ENCODE assay signal across 8 cellular contexts in the genomic region with DNA sequence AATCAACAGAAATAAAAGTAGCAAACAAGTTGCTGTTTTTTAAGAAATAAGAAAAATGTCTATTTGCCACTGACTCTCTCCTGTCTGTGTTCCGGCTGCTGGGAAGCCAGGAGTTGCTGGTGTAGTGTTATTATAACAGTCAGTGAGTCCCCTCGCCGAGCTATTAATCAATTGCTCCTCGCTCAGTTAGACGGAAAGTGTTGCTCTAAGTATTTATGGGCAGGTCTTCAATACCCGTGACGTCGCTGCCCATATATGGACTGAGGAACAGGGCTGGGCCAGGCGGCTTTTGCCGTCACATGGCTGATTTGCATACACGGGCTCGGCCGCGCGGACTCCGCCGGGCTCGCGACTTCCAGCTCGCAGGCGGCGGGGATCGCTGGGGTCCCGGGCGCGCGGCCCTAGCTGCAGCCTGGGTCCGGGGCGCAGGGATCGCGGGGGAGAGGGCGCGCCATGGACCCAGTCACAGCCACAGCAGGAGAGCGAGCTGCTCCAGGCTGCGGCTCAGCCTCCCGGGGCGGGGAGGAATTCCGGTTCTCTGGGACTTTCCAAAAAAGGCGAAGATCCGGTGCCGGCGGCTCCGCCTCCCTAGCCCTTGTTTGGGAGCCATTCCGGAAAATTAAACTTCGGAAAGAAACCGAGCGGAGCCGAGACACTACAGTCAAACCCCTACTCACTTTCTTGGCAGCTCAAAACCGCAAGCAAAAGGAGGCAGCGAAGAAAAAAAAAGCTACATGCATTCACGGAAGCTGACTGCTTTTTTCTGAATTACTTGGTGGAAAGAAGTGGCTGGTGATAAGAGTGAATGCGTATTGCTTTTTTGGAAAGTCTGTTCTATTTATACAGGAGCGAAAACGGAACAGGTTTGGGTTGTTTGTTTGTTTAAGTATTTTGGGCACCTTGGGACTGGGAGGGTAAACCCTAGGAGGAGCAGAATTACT. TPM values are rescaled to one million over a fixed set of nuclear protein-coding genes. Genes with fewer than 3 reads are reported as not detected.
A peak's percentile ranks its signal among the peaks of the same experiment; 100 is the strongest.
DNase-seq lines count a peak whose midpoint lies in the region; ATAC-seq and TF ChIP-seq lines count a peak whose summit lies in the region.

A gene (minus strand): TSS at position 188 of the 941 bp plus-strand sequence. CDS start 337 bp downstream, outside the sequence.

- H3K4me1 ChIP-seq in colonic mucosa = peaks cover 16% of the 10 kb centered on the region

- H3K4me3 ChIP-seq in colonic mucosa = peak within 1 kb of the TSS; percentile 81

- no peaks in the 10 kb centered on the region for H3K36me3 ChIP-seq in colonic mucosa

- ATAC-seq in HG03378 (IDR thresholded peaks at IDR 0.05; ENCODE audit: unreplicated experiment) (peak; percentile 75), left colon (peak; percentile 88)

- H3K27ac ChIP-seq in colonic mucosa = peak within 1 kb of the TSS; percentile 83

- peak within 1 kb of the TSS; percentile 98 for H3K27ac Mint-ChIP-seq in activated CD4-positive, alpha-beta T cell treated with anti-CD3 and anti-CD28 coated beads, Interleukin-2, amount 10 ng/mL, durations not matched to agents 7 days and 5 days

- no peaks in the 10 kb centered on the region for H3K9me3 Mint-ChIP-seq in activated CD4-positive, alpha-beta T cell treated with anti-CD3 and anti-CD28 coated beads, Interleukin-2, amount 10 ng/mL, durations not matched to agents 7 days and 5 days

- CTCF ChIA-PET in activated CD4-positive, alpha-beta T cell treated with anti-CD3 and anti-CD28 coated beads, Interleukin-2, amount 10 ng/mL, durations not matched to agents 7 days and 5 days (lab: Charles Lee) = interaction anchor here (0.8 to 6.2 kb wide), 13 partner anchors 12 to 233 kb away, joined by 3 to 79 read pairs (median 4); a partner anchor contains a TSS

- peaks cover 36% of the 10 kb centered on the region for H3K27me3 ChIP-seq in colonic mucosa

- H3K36me3 Mint-ChIP-seq in activated CD4-positive, alpha-beta T cell treated with anti-CD3 and anti-CD28 coated beads, Interleukin-2, amount 10 ng/mL, durations not matched to agents 7 days and 5 days (ENCODE audit: low read depth) = no peaks in the 10 kb centered on the region

- TF ChIP-seq POLR2A in GM19099 (IDR thresholded peaks at IDR 0.05; ENCODE audit: extremely low read depth, insufficient read length, low read depth) = peak; percentile 66

- peaks cover 71% of the 10 kb centered on the region for H3K27me3 Mint-ChIP-seq in activated CD4-positive, alpha-beta T cell treated with anti-CD3 and anti-CD28 coated beads, Interleukin-2, amount 10 ng/mL, durations not matched to agents 7 days and 5 days

- peak; percentile 93 for DNase-seq in AML-193 (lab: John Stamatoyannopoulos, UW)
- peak; percentile 45 to 73 for DNase-seq in NCI-H524 (lab: John Stamatoyannopoulos, UW)
- DNase-seq in activated CD4-positive, alpha-beta T cell treated with anti-CD3 and anti-CD28 coated beads, Interleukin-2, amount 10 ng/mL, durations not matched to agents 7 days and 5 days = peak; percentile 96
- DNase-seq in colonic mucosa = peak; percentile 95
- DNase-seq in left colon = peak; percentile 94 to 95
- DNase-seq in stimulated activated CD4-positive, alpha-beta T cell treated with anti-CD3 and anti-CD28 coated beads, Interleukin-1b, Interleukin-23, amount 100 ng/mL, for 4 hours (ENCODE audit: low read depth in 2 of 2) = peak; percentile 88 to 92

- intact Hi-C loops in colonic mucosa (cut with DNase I) (loop anchor here (5.0 to 10.0 kb wide), 2 partner anchors 341 to 362 kb away; no protein-coding TSS in a partner anchor), left colon (cut with DNase I, micrococcal nuclease) (loop anchor here in 1 of 2 donors (5.0 to 10.0 kb wide), 2 partner anchors 224 to 338 kb away; no protein-coding TSS in a partner anchor)

- H3K4me3 Mint-ChIP-seq in activated CD4-positive, alpha-beta T cell treated with anti-CD3 and anti-CD28 coated beads, Interleukin-2, amount 10 ng/mL, durations not matched to agents 7 days and 5 days = peak within 1 kb of the TSS; percentile 92

- peaks cover 47% of the 10 kb centered on the region for H3K4me1 Mint-ChIP-seq in activated CD4-positive, alpha-beta T cell treated with anti-CD3 and anti-CD28 coated beads, Interleukin-2, amount 10 ng/mL, durations not matched to agents 7 days and 5 days

- no peaks in the 10 kb centered on the region for H3K9me3 ChIP-seq in colonic mucosa

- POLR2A ChIA-PET in activated CD4-positive, alpha-beta T cell treated with anti-CD3 and anti-CD28 coated beads, Interleukin-2, amount 10 ng/mL, durations not matched to agents 7 days and 5 days (lab: Charles Lee) = interaction anchor here (0.6 to 1.4 kb wide), 3 partner anchors 12 to 135 kb away, joined by 3 to 4 read pairs (median 4); a partner anchor contains a TSS

- peak within 1 kb of the TSS; percentile 68 to 82 for H3K9ac ChIP-seq in colonic mucosa (ENCODE audit: low read depth in 2 of 2, low read length in 2 of 2)

- no peak for TF ChIP-seq CTCF in colonic mucosa (IDR thresholded peaks at IDR 0.05)

RNA-seq across cellular contexts. Expression of the gene that starts here (rescaled TPM):
- under 1 TPM; 0.67 to 0.92 TPM for total RNA-seq in activated CD4-positive, alpha-beta T cell treated with anti-CD3 and anti-CD28 coated beads, Interleukin-2, amount 10 ng/mL, durations not matched to agents 7 days and 5 days
- total RNA-seq in colonic mucosa = 1 to 10 TPM in 1 of 2 donors, under 1 TPM in 1; 0.20 to 8.2 TPM
- 1 to 10 TPM; 1.1 to 1.2 TPM for total RNA-seq in left colon

Comparison
In these comparisons a context has a peak if more than half of its experiments do, and no peak if none do; other contexts are left out.
1. Peak in every context shown above with its lines: DNase-seq, ATAC-seq, H3K4me3 ChIP-seq and H3K27ac ChIP-seq.
2. Peak in DNase-seq in activated CD4-positive, alpha-beta T cell treated with anti-CD3 and anti-CD28 coated beads, Interleukin-2, amount 10 ng/mL, durations not matched to agents 7 days and 5 days; RNA of the gene not detected or under 1 TPM.